In genomic region chr13:113864303-113864890, GRCh38 we compare ENCODE assay signal across 8 cellular contexts. TPM values are rescaled to one million over a fixed set of nuclear protein-coding genes. Genes with fewer than 3 reads are reported as not detected.
DNase-seq lines count a peak whose midpoint lies in the region; ATAC-seq and TF ChIP-seq lines count a peak whose summit lies in the region.

No MANE protein-coding gene starts in this region.

- no peak for TF ChIP-seq CTCF in GM23338 (conservative IDR thresholded peaks at IDR 0.05; ENCODE audit: low read depth in 2 of 2)
- no peak for TF ChIP-seq CTCF in activated B cell treated with CpG ODN at 0.5 μM for 24 hours (IDR thresholded peaks at IDR 0.05)
- no peak for TF ChIP-seq CTCF in omental fat pad (IDR thresholded peaks at IDR 0.05)

- H3K27ac Mint-ChIP-seq in GM23338, result peak overlapping the region; percentile 28; the same call in 1 of the 2 replicates
- H3K27ac Mint-ChIP-seq in activated B cell treated with CpG ODN at 0.5 μM for 24 hours, result no peak overlapping the region

- H3K4me1 Mint-ChIP-seq in GM23338 (peaks cover 38% of the 10 kb centered on the region), activated B cell treated with CpG ODN at 0.5 μM for 24 hours (peaks cover 16% of the 10 kb centered on the region)

- peak overlapping the region; percentile 80 for H3K4me3 Mint-ChIP-seq in GM23338
- peak overlapping the region; percentile 73 for H3K4me3 Mint-ChIP-seq in activated B cell treated with CpG ODN at 0.5 μM for 24 hours

- peaks cover 4% of the 10 kb centered on the region; the same call in 1 of the 2 replicates for H3K79me2 ChIP-seq in GM23338 (replicated peaks; ENCODE audit: insufficient read depth)

- peaks cover 37% of the 10 kb centered on the region for H3K27me3 Mint-ChIP-seq in GM23338 (ENCODE audit: insufficient read depth, low read depth, poor library complexity)
- peaks cover 39% of the 10 kb centered on the region for H3K27me3 Mint-ChIP-seq in activated B cell treated with CpG ODN at 0.5 μM for 24 hours

- DNase-seq in GM23338 (ENCODE audit: low spot score) (no peak), activated B cell treated with CpG ODN at 0.5 μM for 24 hours (no peak), left cardiac atrium (peak; percentile 21), omental fat pad (ENCODE audit: low spot score) (no peak), SIG-M5 (lab: John Stamatoyannopoulos, UW) (no peak), AML-193 (lab: John Stamatoyannopoulos, UW) (no peak)

- no peaks in the 10 kb centered on the region for H3K36me3 ChIP-seq in GM23338 (ENCODE audit: insufficient read depth)

- no peaks in the 10 kb centered on the region for H4K20me1 ChIP-seq in GM23338 (replicated peaks; ENCODE audit: insufficient read depth)

- H3K9me3 Mint-ChIP-seq in GM23338, result peaks cover 8% of the 10 kb centered on the region; the same call in 1 of the 3 replicates
- H3K9me3 Mint-ChIP-seq in activated B cell treated with CpG ODN at 0.5 μM for 24 hours, result peaks cover 2% of the 10 kb centered on the region

- intact Hi-C loops in activated B cell treated with CpG ODN at 0.5 μM for 24 hours (cut with micrococcal nuclease) (loop anchor here (5.0 kb wide), 1 partner anchor 363 kb away; no protein-coding TSS in a partner anchor), left cardiac atrium (cut with DNase I) (loop anchor here in 1 of 2 donors (5.0 kb wide), 2 partner anchors 38 to 47 kb away; no protein-coding TSS in a partner anchor)

- no peak for ATAC-seq in GM23338
- no peak for ATAC-seq in activated B cell treated with CpG ODN at 0.5 μM for 24 hours (ENCODE audit: low read depth)
- no peak for ATAC-seq in left cardiac atrium
- ATAC-seq in omental fat pad (ENCODE audit: low FRiP score), result no peak
- ATAC-seq in HG02852 (IDR thresholded peaks at IDR 0.05; ENCODE audit: unreplicated experiment), result no peak

- no peak overlapping the region for H3K27ac ChIP-seq in GM23338 (ENCODE audit: low read depth)
- peak overlapping the region in 13 of 21 experiments; percentile 48 to 93 (median 85) for H3K27ac ChIP-seq in skin epidermis

- peaks cover 34% of the 10 kb centered on the region for H3K4me1 ChIP-seq in GM23338 (ENCODE audit: insufficient read depth)

- peak overlapping the region; percentile 78 for H2AFZ ChIP-seq in GM23338

- H3F3A ChIP-seq in GM23338 (replicated peaks; ENCODE audit: low read depth), result peaks cover 19% of the 10 kb centered on the region; the same call in 1 of the 2 replicates

- H3K27me3 ChIP-seq in GM23338 (ENCODE audit: insufficient read depth), result peaks cover 33% of the 10 kb centered on the region

- H3K9me2 ChIP-seq in GM23338 (ENCODE audit: insufficient read depth), result no peaks in the 10 kb centered on the region

- H3K4me3 ChIP-seq in GM23338 (peak overlapping the region; percentile 73), skin epidermis (peak overlapping the region; percentile 53 to 71 (median 65))

- CTCF ChIA-PET in activated B cell treated with CpG ODN at 0.5 μM for 24 hours (lab: Charles Lee), result no interaction called here

- POLR2A ChIA-PET in activated B cell treated with CpG ODN at 0.5 μM for 24 hours (lab: Charles Lee), result no interaction called here

- peak overlapping the region; percentile 76 for H3K4me2 ChIP-seq in GM23338

- H3K36me3 Mint-ChIP-seq in GM23338 (ENCODE audit: low read depth) (peaks cover 7% of the 10 kb centered on the region), activated B cell treated with CpG ODN at 0.5 μM for 24 hours (ENCODE audit: low read depth) (no peaks in the 10 kb centered on the region)

TF ChIP-seq in GM23338, 12 proteins besides CTCF, POLR2A, EP300 and RAD21:
- TF ChIP-seq STAT1 (IDR thresholded peaks at IDR 0.05; ENCODE audit: unreplicated experiment), result no peak
- no peak for TF ChIP-seq JUNB (IDR thresholded peaks at IDR 0.05; ENCODE audit: unreplicated experiment)
- peak; percentile 25 for TF ChIP-seq EZH2 (IDR thresholded peaks at IDR 0.05; ENCODE audit: low read depth, unreplicated experiment)
- TF ChIP-seq ZNF331 (CRISPR knock-in tag; IDR thresholded peaks at IDR 0.05; ENCODE audit: low read depth), result no peak
- no peak for TF ChIP-seq POLR2AphosphoS5 (IDR thresholded peaks at IDR 0.05; ENCODE audit: low read depth)
- no peak for TF ChIP-seq ZNF114 (CRISPR knock-in tag; IDR thresholded peaks at IDR 0.05)
- no peak for TF ChIP-seq EZH2phosphoT487 (IDR thresholded peaks at IDR 0.05; ENCODE audit: unreplicated experiment)
- TF ChIP-seq NANOG (IDR thresholded peaks at IDR 0.05; ENCODE audit: borderline replicate concordance), result no peak
TF ChIP-seq in GM23338: peak in this region for 1.

RNA-seq across cellular contexts. Expression of gene GAS6, which starts 0.5 kb away (rescaled TPM):
- total RNA-seq in GM23338 (2014; rRNA removed; shearing (Covaris generic)), result 18.0 and 21.2 TPM in 2 replicates
- polyA plus RNA-seq in GM23338 (2016; fragmentation: Nextera tagmentation; extraction: Ambion mirVana), result 7.9 and 8.8 TPM in 2 replicates
- 1.3 and 1.4 TPM in 2 replicates for total RNA-seq in activated B cell treated with CpG ODN at 0.5 μM for 24 hours
- total RNA-seq in left cardiac atrium, result 100 to 1,000 TPM; 165 to 175 TPM
- 100 to 1,000 TPM; 129 to 207 (median 164) TPM for total RNA-seq in omental fat pad
